In the genomic region with DNA sequence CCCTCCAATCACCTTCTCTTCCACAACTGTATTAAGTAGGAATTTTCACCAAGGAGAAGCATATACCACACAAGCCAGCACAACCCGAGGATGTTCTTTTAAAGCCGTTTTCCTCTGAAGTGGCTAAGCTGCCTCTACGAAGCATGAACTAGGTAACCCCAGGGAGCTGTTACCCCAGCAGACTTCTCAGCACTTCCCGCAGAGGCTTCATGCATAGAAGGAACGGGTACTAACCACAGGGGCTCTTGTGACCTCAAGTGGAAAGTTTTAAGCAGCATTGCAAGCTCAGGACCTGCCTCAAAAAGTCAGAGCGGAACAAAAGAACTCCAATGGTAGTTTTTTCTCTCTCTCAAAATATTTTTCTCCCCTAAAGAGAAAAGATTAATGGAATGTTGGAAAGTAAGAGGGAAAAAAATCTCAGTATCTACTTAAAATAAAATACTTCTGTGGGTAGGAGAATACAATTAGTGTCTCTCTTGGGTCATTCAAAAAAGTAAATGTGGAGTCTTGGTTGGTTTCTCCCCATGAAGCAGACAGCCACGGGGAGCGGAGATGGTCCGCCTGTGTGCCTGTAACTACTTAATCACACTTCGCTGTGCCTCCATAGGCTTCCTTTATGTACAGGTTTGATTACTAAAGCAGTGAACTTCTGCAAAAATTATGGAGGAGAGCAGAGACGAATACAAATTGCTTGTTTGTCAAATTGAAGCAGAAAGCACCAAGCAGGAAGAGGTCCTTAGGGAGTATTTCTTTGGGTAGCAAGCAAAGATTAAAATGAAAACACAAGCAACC, we compare ENCODE assay signal across 8 cellular contexts. TPM values are rescaled to one million over a fixed set of nuclear protein-coding genes. Genes with fewer than 3 reads are reported as not detected.
DNase-seq lines count a peak whose midpoint lies in the region; ATAC-seq and TF ChIP-seq lines count a peak whose summit lies in the region.

No MANE protein-coding gene starts in this region.

- H3K9me3 ChIP-seq in tibial nerve: no peaks in the 10 kb centered on the region
- no peaks in the 10 kb centered on the region for H3K9me3 ChIP-seq in PC-9 (ENCODE audit: insufficient read depth, low read depth)
- no peaks in the 10 kb centered on the region for H3K9me3 ChIP-seq in ascending aorta

- no peak overlapping the region for H3K4me3 ChIP-seq in tibial nerve
- no peak overlapping the region for H3K4me3 ChIP-seq in PC-9
- H3K4me3 ChIP-seq in ascending aorta: no peak overlapping the region

- H3K27ac Mint-ChIP-seq in T-helper 1 cell treated with Interleukin-12 subunit alpha and Interleukin-12 subunit beta and Interleukin-4 antibody, amounts not matched to agents 30 μg/mL and 1 μg/mL, for 36 hours: peak overlapping the region; percentile 84

- BruUV-seq in PC-9 (replicated peaks; lab: Mats Ljungman, UMichigan): no TSS peak

- no peaks in the 10 kb centered on the region for H3K9me2 ChIP-seq in PC-9 (ENCODE audit: insufficient read depth)

- DNase-seq in germinal center (ENCODE audit: low spot score) (peak; percentile 62), tibial nerve (ENCODE audit: low spot score in 2 of 2) (no peak), PC-9 (no peak), ascending aorta (ENCODE audit: low spot score in 2 of 2) (no peak), SIG-M5 treated with dmso at 0.1 percent for 504 hours (lab: John Stamatoyannopoulos, UW; ENCODE audit: unreplicated experiment) (no peak)

- no peak for TF ChIP-seq EP300 in tibial nerve (IDR thresholded peaks at IDR 0.05)

- H4K20me1 ChIP-seq in PC-9 (ENCODE audit: insufficient read depth): no peaks in the 10 kb centered on the region; the same call in 1 of the 2 replicates

- no peak for TF ChIP-seq CTCF in tibial nerve (IDR thresholded peaks at IDR 0.05)
- TF ChIP-seq CTCF in PC-9 (conservative IDR thresholded peaks at IDR 0.05): no peak
- no peak for TF ChIP-seq CTCF in ascending aorta (IDR thresholded peaks at IDR 0.05)

- H3K36me3 ChIP-seq in tibial nerve (peaks cover 0 to 54% (median 0%) of the 10 kb centered on the region in 3 donors), PC-9 (ENCODE audit: low read depth) (peaks cover 33% of the 10 kb centered on the region), ascending aorta (peaks cover 7 to 65% of the 10 kb centered on the region in 2 donors)

- H3K79me2 ChIP-seq in PC-9 (ENCODE audit: low read depth): no peaks in the 10 kb centered on the region

- intact Hi-C loops in PC-9 (cut with micrococcal nuclease; ENCODE audit: unreplicated experiment): no loop called here
- intact Hi-C loops in ascending aorta (cut with DNase I): no loop called here

- H3K27me3 ChIP-seq in tibial nerve (no peaks in the 10 kb centered on the region), PC-9 (ENCODE audit: insufficient read depth, low read depth) (no peaks in the 10 kb centered on the region), ascending aorta (no peaks in the 10 kb centered on the region)

- WGBS in tibial nerve, 2 donors: 57 to 63% methylated on average over 11 of the region's 11 CpGs

- POLR2A ChIA-PET in PC-9 (lab: Charles Lee; ENCODE audit: unreplicated experiment): no interaction called here

- peaks cover 52% of the 10 kb centered on the region for H3K36me3 Mint-ChIP-seq in T-helper 1 cell treated with Interleukin-12 subunit alpha and Interleukin-12 subunit beta and Interleukin-4 antibody, amounts not matched to agents 30 μg/mL and 1 μg/mL, for 36 hours (ENCODE audit: low read depth)

- ATAC-seq in GM18502 (IDR thresholded peaks at IDR 0.05; ENCODE audit: poor library complexity, unreplicated experiment) (peak; percentile 96), HG02678 (IDR thresholded peaks at IDR 0.05; ENCODE audit: unreplicated experiment) (peak; percentile 95)

- H3K4me1 ChIP-seq in tibial nerve: peaks cover 0 to 26% (median 6%) of the 10 kb centered on the region in 4 donors
- H3K4me1 ChIP-seq in PC-9 (replicated peaks; ENCODE audit: insufficient read depth): no peaks in the 10 kb centered on the region
- peaks cover 0 to 3% of the 10 kb centered on the region in 2 donors for H3K4me1 ChIP-seq in ascending aorta

- 0 out of 2 replicates have a peak, but pooled peaks cover 6% of the 10 kb centered on the region for H3F3A ChIP-seq in PC-9 (ENCODE audit: insufficient read depth, low read depth)

- H3K4me3 Mint-ChIP-seq in T-helper 1 cell treated with Interleukin-12 subunit alpha and Interleukin-12 subunit beta and Interleukin-4 antibody, amounts not matched to agents 30 μg/mL and 1 μg/mL, for 36 hours: peak overlapping the region; percentile 75

- no peaks in the 10 kb centered on the region for H3K9me3 Mint-ChIP-seq in T-helper 1 cell treated with Interleukin-12 subunit alpha and Interleukin-12 subunit beta and Interleukin-4 antibody, amounts not matched to agents 30 μg/mL and 1 μg/mL, for 36 hours

- no peaks in the 10 kb centered on the region for H3K27me3 Mint-ChIP-seq in T-helper 1 cell treated with Interleukin-12 subunit alpha and Interleukin-12 subunit beta and Interleukin-4 antibody, amounts not matched to agents 30 μg/mL and 1 μg/mL, for 36 hours (ENCODE audit: low read depth)

- peaks cover 32% of the 10 kb centered on the region for H3K4me1 Mint-ChIP-seq in T-helper 1 cell treated with Interleukin-12 subunit alpha and Interleukin-12 subunit beta and Interleukin-4 antibody, amounts not matched to agents 30 μg/mL and 1 μg/mL, for 36 hours (ENCODE audit: low read depth)

- H2AFZ ChIP-seq in PC-9: no peak overlapping the region

- CTCF ChIA-PET in PC-9 (lab: Charles Lee): no interaction called here

- no peak for TF ChIP-seq POLR2A in tibial nerve (IDR thresholded peaks at IDR 0.05)

- peak overlapping the region in 3 of 4 donors; percentile 38 to 78 (median 64) for H3K27ac ChIP-seq in tibial nerve
- H3K27ac ChIP-seq in PC-9: no peak overlapping the region
- H3K27ac ChIP-seq in ascending aorta: no peak overlapping the region

- no peak overlapping the region for H3K4me2 ChIP-seq in PC-9

RNA-seq across cellular contexts. Expression of a gene that starts 40.9 kb away (rescaled TPM):
- total RNA-seq in tibial nerve: 10 to 100 TPM; 30.0 to 43.7 (median 38.6) TPM
- 23.0 and 25.2 TPM in 2 replicates for total RNA-seq in PC-9 (2021)
- 15.5 TPM for total RNA-seq in ascending aorta

RNA-seq across cellular contexts. Expression of a gene that starts 52.0 kb away (rescaled TPM):
- total RNA-seq in tibial nerve (10 to 100 TPM in 3 of 4 donors, 1 to 10 TPM in 1; 9.2 to 26.2 (median 10.9) TPM), PC-9 (2021) (11.2 and 15.5 TPM in 2 replicates), ascending aorta (19.2 TPM)

Comparison
In these comparisons a context has a peak if more than half of its experiments do, and no peak if none do; other contexts are left out.
1. H3K27ac ChIP-seq: peak in tibial nerve (3 of 4); none in PC-9 (single experiment) and ascending aorta (0 of 2).